14 cellular contexts compared by ENCODE assay signal in genomic region chr2:164782323-164782722, GRCh38. TPM values are rescaled to one million over a fixed set of nuclear protein-coding genes. Genes with fewer than 3 reads are reported as not detected.
DNase-seq lines count a peak whose midpoint lies in the region; ATAC-seq and TF ChIP-seq lines count a peak whose summit lies in the region.
"Had no signal": no experiment of that assay in that cellular context is flagged by ENCODE, and none has a peak within 500 bp of the region (broad histone marks: within the 10 kb centered on the region; RNA-seq: fewer than 3 reads in every experiment).

No MANE protein-coding gene starts in this region.

- no peaks in the 10 kb centered on the region for H3K27me3 ChIP-seq in ascending aorta
- no peaks in the 10 kb centered on the region for H3K27me3 ChIP-seq in lower lobe of right lung (ENCODE audit: low read depth)
- no peaks in the 10 kb centered on the region for H3K27me3 ChIP-seq in aorta (ENCODE audit: control insufficient read depth in 1 of 2, insufficient read depth in 2 of 2, low read length in 1 of 2)

- H3K4me1 Mint-ChIP-seq in activated T-helper 17 cell treated with anti-CD3 and anti-CD28 coated beads, Interleukin-2, amount 50 U/mL, for 72 hours: no peaks in the 10 kb centered on the region
- H3K4me1 Mint-ChIP-seq: naive thymus-derived CD4-positive, alpha-beta T cell had no signal

- intact Hi-C loops in ascending aorta (cut with DNase I): no loop called here
- intact Hi-C loops in lower lobe of right lung (cut with DNase I): no loop called here
- intact Hi-C loops in aorta (cut with DNase I): loop anchor here (1.0 to 5.0 kb wide), 3 partner anchors 35 to 60 kb away; partner anchors contain the start of gene COBLL1 (in 1 of the 2)

- 40 to 48% methylated on average over 2 of the region's 2 CpGs for WGBS in aorta, 2 donors

- no peak overlapping the region for H3K4me3 Mint-ChIP-seq in activated T-helper 17 cell treated with anti-CD3 and anti-CD28 coated beads, Interleukin-2, amount 50 U/mL, for 72 hours
- H3K4me3 Mint-ChIP-seq: activated B cell treated with CpG ODN at 0.5 μM for 24 hours; naive thymus-derived CD4-positive, alpha-beta T cell; stimulated activated naive CD8-positive, alpha-beta T cell treated with anti-CD3 and anti-CD28 coated beads, Interleukin-15, Interleukin-2, amounts not matched to agents 100 ng/mL and 50 ng/mL, for 24 hours had no signal

- H3K9me3 ChIP-seq in ascending aorta (no peaks in the 10 kb centered on the region), lower lobe of right lung (no peaks in the 10 kb centered on the region), aorta (ENCODE audit: control insufficient read depth, low read length) (no peaks in the 10 kb centered on the region)
- H3K9me3 ChIP-seq: HAP-1 had no signal

- no peak overlapping the region for H3K27ac Mint-ChIP-seq in activated T-helper 17 cell treated with anti-CD3 and anti-CD28 coated beads, Interleukin-2, amount 50 U/mL, for 72 hours
- H3K27ac Mint-ChIP-seq: activated B cell treated with CpG ODN at 0.5 μM for 24 hours; naive thymus-derived CD4-positive, alpha-beta T cell; stimulated activated naive CD8-positive, alpha-beta T cell treated with anti-CD3 and anti-CD28 coated beads, Interleukin-15, Interleukin-2, amounts not matched to agents 100 ng/mL and 50 ng/mL, for 24 hours had no signal

- TF ChIP-seq CTCF in ascending aorta (IDR thresholded peaks at IDR 0.05) (no peak), fibroblast of pulmonary artery (IDR thresholded peaks at IDR 0.05; ENCODE audit: low read length, missing control alignments) (no peak), lower lobe of right lung (IDR thresholded peaks at IDR 0.05) (no peak)

- DNase-seq in ascending aorta (ENCODE audit: low spot score in 2 of 2) (peak in 1 of 2 donors; percentile 69), fibroblast of pulmonary artery (ENCODE audit: low read depth) (peak; percentile 95), lower lobe of right lung (no peak), aorta (no peak), NCI-H2029 (lab: John Stamatoyannopoulos, UW) (no peak), NCI-H510A (lab: John Stamatoyannopoulos, UW) (no peak)
- DNase-seq: activated B cell treated with CpG ODN at 0.5 μM for 24 hours; activated naive CD4-positive, alpha-beta T cell treated with anti-CD3 and anti-CD28 coated beads, Interleukin-2, amount 50 U/mL, for 16 hours; foreskin melanocyte; kidney; naive thymus-derived CD4-positive, alpha-beta T cell had no signal

- H3K36me3 ChIP-seq in ascending aorta (no peaks in the 10 kb centered on the region), lower lobe of right lung (no peaks in the 10 kb centered on the region), aorta (ENCODE audit: control insufficient read depth in 1 of 2, insufficient read depth in 2 of 2, low read length in 1 of 2) (no peaks in the 10 kb centered on the region)
- H3K36me3 ChIP-seq: HAP-1 had no signal

- H3K4me1 ChIP-seq in ascending aorta (peaks cover 5 to 45% of the 10 kb centered on the region in 2 donors), lower lobe of right lung (peaks cover 59% of the 10 kb centered on the region), aorta (ENCODE audit: control insufficient read depth in 1 of 2, insufficient read depth in 2 of 2, low read length in 2 of 2) (peaks cover 7 to 11% of the 10 kb centered on the region in 2 donors)

- H3K27ac ChIP-seq in ascending aorta (peak overlapping the region; percentile 28 to 60), lower lobe of right lung (peak overlapping the region; percentile 13), aorta (ENCODE audit: low read depth in 1 of 2, low read length in 2 of 2) (peak overlapping the region in 1 of 2 donors; percentile 51)

- no peaks in the 10 kb centered on the region for H3K36me3 Mint-ChIP-seq in activated T-helper 17 cell treated with anti-CD3 and anti-CD28 coated beads, Interleukin-2, amount 50 U/mL, for 72 hours (ENCODE audit: low read depth)
- H3K36me3 Mint-ChIP-seq: naive thymus-derived CD4-positive, alpha-beta T cell had no signal

- H3K9me3 Mint-ChIP-seq in activated T-helper 17 cell treated with anti-CD3 and anti-CD28 coated beads, Interleukin-2, amount 50 U/mL, for 72 hours: peaks cover 6% of the 10 kb centered on the region
- H3K9me3 Mint-ChIP-seq: activated B cell treated with CpG ODN at 0.5 μM for 24 hours; stimulated activated naive CD8-positive, alpha-beta T cell treated with anti-CD3 and anti-CD28 coated beads, Interleukin-15, Interleukin-2, amounts not matched to agents 100 ng/mL and 50 ng/mL, for 24 hours had no signal

- peaks cover 3% of the 10 kb centered on the region for H3K27me3 Mint-ChIP-seq in activated T-helper 17 cell treated with anti-CD3 and anti-CD28 coated beads, Interleukin-2, amount 50 U/mL, for 72 hours
- H3K27me3 Mint-ChIP-seq: activated B cell treated with CpG ODN at 0.5 μM for 24 hours; naive thymus-derived CD4-positive, alpha-beta T cell; stimulated activated naive CD8-positive, alpha-beta T cell treated with anti-CD3 and anti-CD28 coated beads, Interleukin-15, Interleukin-2, amounts not matched to agents 100 ng/mL and 50 ng/mL, for 24 hours had no signal

- peak; percentile 56 to 62 for ATAC-seq in lower lobe of right lung
- ATAC-seq in aorta (ENCODE audit: low FRiP score): peak; percentile 85
- no peak for ATAC-seq in activated T-helper 17 cell treated with anti-CD3 and anti-CD28 coated beads, Interleukin-2, amount 50 U/mL, for 72 hours (replicated peaks)
- ATAC-seq: naive thymus-derived CD4-positive, alpha-beta T cell had no signal

- H3K4me3 ChIP-seq in ascending aorta: no peak overlapping the region
- no peak overlapping the region for H3K4me3 ChIP-seq in fibroblast of pulmonary artery (replicated peaks; ENCODE audit: low read depth, low read length)
- no peak overlapping the region for H3K4me3 ChIP-seq in lower lobe of right lung
- H3K4me3 ChIP-seq in aorta (ENCODE audit: low read length in 2 of 2): no peak overlapping the region
- H3K4me3 ChIP-seq: HAP-1 had no signal

RNA-seq across cellular contexts. Expression of gene COBLL1, which starts 59.3 kb away (rescaled TPM):
- total RNA-seq in ascending aorta: 13.3 TPM
- 89.4 TPM for total RNA-seq in lower lobe of right lung
- 100 to 1,000 TPM in 1 of 2 donors, 10 to 100 TPM in 1; 63.5 to 101 TPM for total RNA-seq in aorta
- polyA plus RNA-seq in aorta: 10 to 100 TPM; 20.2 to 22.1 TPM
- under 1 TPM; 0.28 to 0.48 TPM for total RNA-seq in activated T-helper 17 cell treated with anti-CD3 and anti-CD28 coated beads, Interleukin-2, amount 50 U/mL, for 72 hours

Comparison
In these comparisons a context has a peak if more than half of its experiments do, and no peak if none do; other contexts are left out.
1. intact Hi-C loops: an anchor here in aorta (1.0 to 5.0 kb wide); none called in ascending aorta and lower lobe of right lung.